Comparison of ENCODE assay signal across 27 cellular contexts in genomic region chr3:99656606-99657005, GRCh38. TPM values are rescaled to one million over a fixed set of nuclear protein-coding genes. Genes with fewer than 3 reads are reported as not detected.
DNase-seq lines count a peak whose midpoint lies in the region; ATAC-seq, FAIRE-seq and TF ChIP-seq lines count a peak whose summit lies in the region.
"Had no signal": no experiment of that assay in that cellular context is flagged by ENCODE, and none has a peak within 500 bp of the region (broad histone marks: within the 10 kb centered on the region; RNA-seq: fewer than 3 reads in every experiment).

No MANE protein-coding gene starts in this region.

- TF ChIP-seq POLR2A in H1 (IDR thresholded peaks at IDR 0.05; ENCODE audit: control extremely low read depth in 1 of 2, low read depth in 2 of 2, low read length in 2 of 2) = no peak

- H3K56ac ChIP-seq in H1 (replicated peaks; ENCODE audit: insufficient read length, low read depth, low read length) = no peak overlapping the region

- no peak overlapping the region for H4K91ac ChIP-seq in H1 (replicated peaks; ENCODE audit: insufficient read length, low read length)

- H4K20me1 ChIP-seq in H1 (replicated peaks in 1 of 2; ENCODE audit: control insufficient read depth in 1 of 2, insufficient read depth in 2 of 2, low read length in 2 of 2) (no peaks in the 10 kb centered on the region), neural progenitor cell (ENCODE audit: low read depth) (no peaks in the 10 kb centered on the region)
- H4K20me1 ChIP-seq: BLaER1 treated with 17β-estradiol and CSF1 and Interleukin-3, amounts not matched to agents 10 nM and 100 nM had no signal

- DNase-seq in RCC 7860 (ENCODE audit: low spot score) = no peak
- DNase-seq in H1 (ENCODE audit: low read depth in 1 of 2, low spot score in 2 of 2) = no peak
- no peak for DNase-seq in neural progenitor cell (ENCODE audit: low spot score)
- no peak for DNase-seq in NCI-H2196 treated with DMSO at 0.1 percent for 48 hours (lab: John Stamatoyannopoulos, UW; ENCODE audit: unreplicated experiment)
- no peak for DNase-seq in UCSD-AML1 (lab: John Stamatoyannopoulos, UW; ENCODE audit: unreplicated experiment)
- DNase-seq: activated CD8-positive, alpha-beta memory T cell treated with anti-CD3 and anti-CD28 coated beads, Interleukin-2, amount 50 U/mL, for 48 hours; activated gamma-delta T cell; activated naive CD8-positive, alpha-beta T cell treated with anti-CD3 and anti-CD28 coated beads, Interleukin-2, amount 50 U/mL, for 24 hours; dorsolateral prefrontal cortex; erythroblast; lower lobe of right lung; NCI-H2081; NCI-H446; NK-92 treated with Interleukin-12 subunit alpha and Interleukin-12 subunit beta, amount 100 ng/mL, for 24 hours; nucleus accumbens; retina had no signal

- no peaks in the 10 kb centered on the region for H3K36me3 Mint-ChIP-seq in neural progenitor cell

- 77% methylated on average over 4 of the region's 4 CpGs; no CpG with 5 or more reads in 1 of the 2 experiments for WGBS in H1 (ENCODE audit: extremely low coverage in 1 of 2, insufficient coverage in 1 of 2, insufficient read length in 1 of 2, insufficient replicate concordance in 2 of 2, low coverage in 1 of 2, low lambda C conversion rate in 2 of 2, missing lambda C conversion rate in 1 of 2), 2 experiments

- no peaks in the 10 kb centered on the region for H3K27me3 ChIP-seq in ACC112 (ENCODE audit: insufficient read depth, low read length)
- no peaks in the 10 kb centered on the region for H3K27me3 ChIP-seq in H1 (replicated peaks in 1 of 4; ENCODE audit: control insufficient read depth in 3 of 4, extremely low read depth in 1 of 4, insufficient read depth in 3 of 4, low read length in 3 of 4)
- no peaks in the 10 kb centered on the region for H3K27me3 ChIP-seq in neural progenitor cell
- H3K27me3 ChIP-seq: BLaER1 treated with 17β-estradiol and CSF1 and Interleukin-3, amounts not matched to agents 10 nM and 100 nM; cardiac muscle cell had no signal

- no peaks in the 10 kb centered on the region for H3K9me3 ChIP-seq in H1 (ENCODE audit: insufficient read depth in 2 of 2, low read depth in 1 of 2, low read length in 1 of 2)
- H3K9me3 ChIP-seq in neural progenitor cell (ENCODE audit: low read depth) = no peaks in the 10 kb centered on the region
- H3K9me3 ChIP-seq: BLaER1 treated with 17β-estradiol and CSF1 and Interleukin-3, amounts not matched to agents 10 nM and 100 nM; lower lobe of right lung had no signal

- H3K79me2 ChIP-seq in ACC112 (ENCODE audit: control insufficient read depth, insufficient read depth, low read length, unreplicated experiment) = peaks cover 86% of the 10 kb centered on the region
- H3K79me2 ChIP-seq in H1 (ENCODE audit: control insufficient read depth in 1 of 2, insufficient read depth in 2 of 2, low read length in 2 of 2) = no peaks in the 10 kb centered on the region
- H3K79me2 ChIP-seq in neural progenitor cell (ENCODE audit: low read depth) = no peaks in the 10 kb centered on the region

- no peaks in the 10 kb centered on the region for H3K23me2 ChIP-seq in H1 (ENCODE audit: low read depth, low read length)

- peaks cover 19% of the 10 kb centered on the region for H3K4me1 Mint-ChIP-seq in neural progenitor cell
- H3K4me1 Mint-ChIP-seq: activated naive CD8-positive, alpha-beta T cell treated with anti-CD3 and anti-CD28 coated beads, Interleukin-2, amount 50 U/mL, for 24 hours had no signal

- H3K4me1 ChIP-seq in ACC112 (ENCODE audit: control insufficient read depth, insufficient read depth, low read length, unreplicated experiment) (peaks cover 93% of the 10 kb centered on the region), H1 (replicated peaks in 1 of 4; ENCODE audit: control insufficient read depth in 3 of 4, insufficient read depth in 4 of 4, low read length in 3 of 4) (no peaks in the 10 kb centered on the region), neural progenitor cell (peaks cover 11% of the 10 kb centered on the region)
- H3K4me1 ChIP-seq: BLaER1 treated with 17β-estradiol and CSF1 and Interleukin-3, amounts not matched to agents 10 nM and 100 nM had no signal

- ATAC-seq in HG02763 (IDR thresholded peaks at IDR 0.05; ENCODE audit: unreplicated experiment) = no peak
- ATAC-seq in HG03354 (IDR thresholded peaks at IDR 0.05; ENCODE audit: poor library complexity, severe bottlenecking, unreplicated experiment) = no peak
- ATAC-seq: activated naive CD8-positive, alpha-beta T cell treated with anti-CD3 and anti-CD28 coated beads, Interleukin-2, amount 50 U/mL, for 24 hours; GM23338; lower lobe of right lung; Panc1 had no signal

- TF ChIP-seq CTCF in H1 (IDR thresholded peaks at IDR 0.05; ENCODE audit: control extremely low read depth in 1 of 3, insufficient read depth in 1 of 3, low read depth in 1 of 3, low read length in 3 of 3) (no peak), neural progenitor cell (IDR thresholded peaks at IDR 0.05) (no peak)

- no peak overlapping the region for H2BK5ac ChIP-seq in H1 (ENCODE audit: low read depth, low read length)

- H2BK120ac ChIP-seq in H1 (replicated peaks; ENCODE audit: low read depth, low read length) = no peak overlapping the region

- peak overlapping the region; percentile 36 for H2AFZ ChIP-seq in ACC112 (ENCODE audit: low read length, unreplicated experiment)
- 0 out of 2 replicates have a peak overlapping the region, but pooled peaks have one; percentile 28 for H2AFZ ChIP-seq in H1 (ENCODE audit: low read length)
- H2AFZ ChIP-seq in neural progenitor cell (replicated peaks) = peak overlapping the region; percentile 47
- H2AFZ ChIP-seq: GM23338 had no signal

- no peaks in the 10 kb centered on the region for H3K79me1 ChIP-seq in H1 (ENCODE audit: low read depth, low read length)

- H3K4me2 ChIP-seq in H1 (ENCODE audit: insufficient read depth in 1 of 2, low read depth in 2 of 2, low read length in 2 of 2) (no peak overlapping the region), neural progenitor cell (no peak overlapping the region)
- H3K4me2 ChIP-seq: BLaER1 treated with 17β-estradiol and CSF1 and Interleukin-3, amounts not matched to agents 10 nM and 100 nM; GM23338 had no signal

- H3K14ac ChIP-seq in H1 (ENCODE audit: insufficient read length) = no peak overlapping the region

- H3K4me3 ChIP-seq in ACC112 (ENCODE audit: low read depth, low read length) (peak overlapping the region; percentile 0; the same call in 1 of the 2 replicates), H1 (ENCODE audit: extremely low read depth in 1 of 4, insufficient read depth in 2 of 4, low read depth in 3 of 4, low read length in 4 of 4) (no peak overlapping the region), neural progenitor cell (no peak overlapping the region)
- H3K4me3 ChIP-seq: BLaER1 treated with 17β-estradiol and CSF1 and Interleukin-3, amounts not matched to agents 10 nM and 100 nM; cardiac muscle cell; dorsolateral prefrontal cortex; GM23338; lower lobe of right lung had no signal

- H3K27ac ChIP-seq in ACC112 (ENCODE audit: low read depth, low read length) = peak overlapping the region; percentile 98
- no peak overlapping the region for H3K27ac ChIP-seq in H1 (ENCODE audit: low read depth, low read length)
- H3K27ac ChIP-seq in neural progenitor cell = no peak overlapping the region
- H3K27ac ChIP-seq: BLaER1 treated with 17β-estradiol and CSF1 and Interleukin-3, amounts not matched to agents 10 nM and 100 nM; cardiac muscle cell; dorsolateral prefrontal cortex; HL-60; lower lobe of right lung had no signal

- no peak overlapping the region for H3K4ac ChIP-seq in H1 (replicated peaks; ENCODE audit: insufficient read length, low read depth, low read length)

- H3K36me3 ChIP-seq in ACC112 (ENCODE audit: insufficient read depth, low read length) = peaks cover 19% of the 10 kb centered on the region; the same call in 1 of the 2 replicates
- no peaks in the 10 kb centered on the region for H3K36me3 ChIP-seq in H1 (ENCODE audit: control insufficient read depth in 2 of 4, insufficient read depth in 4 of 4, low read length in 3 of 4)
- no peaks in the 10 kb centered on the region for H3K36me3 ChIP-seq in neural progenitor cell
- H3K36me3 ChIP-seq: BLaER1 treated with 17β-estradiol and CSF1 and Interleukin-3, amounts not matched to agents 10 nM and 100 nM; cardiac muscle cell; lower lobe of right lung had no signal

- H4K5ac ChIP-seq in H1 (ENCODE audit: insufficient read length, low read depth, low read length) = no peak overlapping the region

- H3K4me3 Mint-ChIP-seq in neural progenitor cell = no peak overlapping the region
- H3K4me3 Mint-ChIP-seq: activated naive CD8-positive, alpha-beta T cell treated with anti-CD3 and anti-CD28 coated beads, Interleukin-2, amount 50 U/mL, for 24 hours; GM23338; T-helper 2 cell treated with Interferon-gamma antibody and Interleukin-4, amounts not matched to agents 5 μg/mL and 100 μg/mL, for 36 hours had no signal

- H2AK5ac ChIP-seq in H1 (ENCODE audit: low read depth, low read length) = no peak overlapping the region

- FAIRE-seq in RCC 7860 (lab: Jason Lieb, UNC) = peak; percentile 71
- FAIRE-seq in H1 (lab: Jason Lieb, UNC) = no peak
- FAIRE-seq: keratinocyte had no signal

- H2BK12ac ChIP-seq in H1 (ENCODE audit: low read depth, low read length) = no peak overlapping the region

- H3F3A ChIP-seq in neural progenitor cell (ENCODE audit: low read depth) = no peaks in the 10 kb centered on the region

- H3K27me3 Mint-ChIP-seq in neural progenitor cell (ENCODE audit: insufficient read depth, low read depth) = no peaks in the 10 kb centered on the region
- H3K27me3 Mint-ChIP-seq: activated naive CD8-positive, alpha-beta T cell treated with anti-CD3 and anti-CD28 coated beads, Interleukin-2, amount 50 U/mL, for 24 hours had no signal

- no peak for TF ChIP-seq EP300 in H1 (IDR thresholded peaks at IDR 0.05; ENCODE audit: borderline replicate concordance in 1 of 2, low read depth in 2 of 2, low read length in 2 of 2)

- no peak overlapping the region for H3K18ac ChIP-seq in H1 (ENCODE audit: extremely low read depth, low read length)

- H3K9ac ChIP-seq in H1 (replicated peaks in 1 of 4; ENCODE audit: extremely low read depth in 1 of 4, low read depth in 3 of 4, low read length in 3 of 4) (no peak overlapping the region), neural progenitor cell (no peak overlapping the region)
- H3K9ac ChIP-seq: BLaER1 treated with 17β-estradiol and CSF1 and Interleukin-3, amounts not matched to agents 10 nM and 100 nM had no signal

- no peak overlapping the region for H2BK20ac ChIP-seq in H1 (ENCODE audit: low read length)

- POLR2A ChIA-PET in H1 (lab: Charles Lee; ENCODE audit: partially characterized antibody) = no interaction called here

- peak overlapping the region; percentile 30 for H3K27ac Mint-ChIP-seq in neural progenitor cell
- H3K27ac Mint-ChIP-seq: activated naive CD8-positive, alpha-beta T cell treated with anti-CD3 and anti-CD28 coated beads, Interleukin-2, amount 50 U/mL, for 24 hours; GM23338; T-helper 2 cell treated with Interferon-gamma antibody and Interleukin-4, amounts not matched to agents 5 μg/mL and 100 μg/mL, for 36 hours had no signal

- CTCF ChIA-PET in H1 (lab: Charles Lee; ENCODE audit: partially characterized antibody) = interaction anchor here (1.4 to 9.1 kb wide), 3 partner anchors 9 to 12 kb away, joined by 3 to 49 read pairs (median 7); no protein-coding TSS in a partner anchor

- no peak overlapping the region for H2BK15ac ChIP-seq in H1 (ENCODE audit: low read length)

- TF ChIP-seq RAD21 in H1 (IDR thresholded peaks at IDR 0.05 in 1 of 2, conservative IDR thresholded peaks at IDR 0.05 in 1 of 2; ENCODE audit: low read depth in 2 of 2, low read length in 2 of 2) = no peak

- H4K8ac ChIP-seq in H1 (ENCODE audit: extremely low read depth, insufficient read depth, low read length) = no peak overlapping the region

- no peak overlapping the region for H3K23ac ChIP-seq in H1 (ENCODE audit: insufficient read length)

- H3K9me3 Mint-ChIP-seq in neural progenitor cell = peaks cover 5% of the 10 kb centered on the region
- H3K9me3 Mint-ChIP-seq: activated naive CD8-positive, alpha-beta T cell treated with anti-CD3 and anti-CD28 coated beads, Interleukin-2, amount 50 U/mL, for 24 hours; GM23338; T-helper 2 cell treated with Interferon-gamma antibody and Interleukin-4, amounts not matched to agents 5 μg/mL and 100 μg/mL, for 36 hours had no signal

RNA-seq across cellular contexts. Expression of gene COL8A1, which starts 18.2 kb away (rescaled TPM):
- total RNA-seq in H1 (2021; fragmentation: NEBNext Ultra II Directional; extraction: Animal tissue kit (Norgen Biotek cat#: 25700)) = 0.99 and 1.2 TPM in 2 replicates
- polyA plus RNA-seq in H1 (2011; rRNA removed) = 0.21 and 0.35 TPM in 2 replicates
- polyA plus RNA-seq in H1 (2011; cell fraction: cytosol; rRNA removed) = 0.18 TPM
- polyA plus RNA-seq in H1 (2011; cell fraction: nucleus; rRNA removed) = 0.17 TPM
- 0.09 to 0.58 TPM (median 0.32 TPM) in 4 replicates for polyA plus RNA-seq in H1 (2012, experiment 1 of 2)
- polyA plus RNA-seq in H1 (2012, experiment 2 of 2) = 0.14 TPM
- polyA plus RNA-seq in H1 (2013, experiment 1 of 2) = 2.8 TPM
- polyA plus RNA-seq in H1 (2013, experiment 2 of 2) = 3.1 TPM
- 0.56 and 2.2 TPM in 2 replicates for polyA minus RNA-seq in H1 (2011; rRNA and poly(A)+ RNA removed)
- not detected for polyA minus RNA-seq in H1 (2011; cell fraction: cytosol; rRNA and poly(A)+ RNA removed)
- polyA minus RNA-seq in H1 (2011; cell fraction: nucleus; rRNA and poly(A)+ RNA removed) = 1.1 TPM
- not detected in 2 replicates for total RNA-seq in neural progenitor cell (ENCODE audit: low replicate concordance)
- total RNA-seq: SK-MEL-5 had no signal
